6 cellular contexts compared by ENCODE assay signal in genomic region chr17:81868674-81869220, GRCh38. TPM values are rescaled to one million over a fixed set of nuclear protein-coding genes. Genes with fewer than 3 reads are reported as not detected.
DNase-seq lines count a peak whose midpoint lies in the region; TF ChIP-seq lines count a peak whose summit lies in the region.

No MANE protein-coding gene starts in this region.

- H3K4me1 Mint-ChIP-seq in activated T-helper 2 cell treated with anti-CD3 and anti-CD28 coated beads, Interferon-gamma antibody, Interleukin-2, Interleukin-4, amounts not matched to agents 10 μg/mL and 5 μg/mL and 100 μg/mL, durations not matched to agents 14 hours and 24 hours and 36 hours (ENCODE audit: low read depth), result peaks cover 12% of the 10 kb centered on the region
- peaks cover 42% of the 10 kb centered on the region for H3K4me1 Mint-ChIP-seq in mesothelial cell of epicardium

- H3K9me3 Mint-ChIP-seq in activated T-helper 2 cell treated with anti-CD3 and anti-CD28 coated beads, Interferon-gamma antibody, Interleukin-2, Interleukin-4, amounts not matched to agents 10 μg/mL and 5 μg/mL and 100 μg/mL, durations not matched to agents 14 hours and 24 hours and 36 hours, result no peaks in the 10 kb centered on the region
- no peaks in the 10 kb centered on the region for H3K9me3 Mint-ChIP-seq in mesothelial cell of epicardium

- H3K4me3 Mint-ChIP-seq in activated T-helper 2 cell treated with anti-CD3 and anti-CD28 coated beads, Interferon-gamma antibody, Interleukin-2, Interleukin-4, amounts not matched to agents 10 μg/mL and 5 μg/mL and 100 μg/mL, durations not matched to agents 14 hours and 24 hours and 36 hours (ENCODE audit: low read depth), result peak overlapping the region; percentile 89
- peak overlapping the region; percentile 73 for H3K4me3 Mint-ChIP-seq in mesothelial cell of epicardium

- H3K27ac Mint-ChIP-seq in activated T-helper 2 cell treated with anti-CD3 and anti-CD28 coated beads, Interferon-gamma antibody, Interleukin-2, Interleukin-4, amounts not matched to agents 10 μg/mL and 5 μg/mL and 100 μg/mL, durations not matched to agents 14 hours and 24 hours and 36 hours, result peak overlapping the region; percentile 55
- H3K27ac Mint-ChIP-seq in mesothelial cell of epicardium, result peak overlapping the region; percentile 96

- intact Hi-C loops in activated T-helper 2 cell treated with anti-CD3 and anti-CD28 coated beads, Interferon-gamma antibody, Interleukin-2, Interleukin-4, amounts not matched to agents 10 μg/mL and 5 μg/mL and 100 μg/mL, durations not matched to agents 14 hours and 24 hours and 36 hours (cut with micrococcal nuclease), result no loop called here

- TF ChIP-seq CTCF in mesothelial cell of epicardium (IDR thresholded peaks at IDR 0.05; ENCODE audit: unreplicated experiment), result no peak

- H3K36me3 Mint-ChIP-seq in activated T-helper 2 cell treated with anti-CD3 and anti-CD28 coated beads, Interferon-gamma antibody, Interleukin-2, Interleukin-4, amounts not matched to agents 10 μg/mL and 5 μg/mL and 100 μg/mL, durations not matched to agents 14 hours and 24 hours and 36 hours (ENCODE audit: low read depth), result peaks cover 51% of the 10 kb centered on the region
- no peaks in the 10 kb centered on the region for H3K36me3 Mint-ChIP-seq in mesothelial cell of epicardium

- DNase-seq in HK-2 (ENCODE audit: unreplicated experiment), result peak; percentile 88
- DNase-seq in activated T-helper 2 cell treated with anti-CD3 and anti-CD28 coated beads, Interferon-gamma antibody, Interleukin-2, Interleukin-4, amounts not matched to agents 10 μg/mL and 5 μg/mL and 100 μg/mL, durations not matched to agents 14 hours and 24 hours and 36 hours (ENCODE audit: low spot score), result no peak
- no peak for DNase-seq in mesothelial cell of epicardium (ENCODE audit: low spot score in 2 of 2, unreplicated experiment in 2 of 2)
- DNase-seq in GM19238 (ENCODE audit: insufficient read length, low spot score), result no peak
- DNase-seq in SKM-1 (lab: John Stamatoyannopoulos, UW; ENCODE audit: unreplicated experiment), result no peak
- no peak for DNase-seq in amygdala (lab: John Stamatoyannopoulos, UW)

- no peaks in the 10 kb centered on the region for H3K27me3 Mint-ChIP-seq in activated T-helper 2 cell treated with anti-CD3 and anti-CD28 coated beads, Interferon-gamma antibody, Interleukin-2, Interleukin-4, amounts not matched to agents 10 μg/mL and 5 μg/mL and 100 μg/mL, durations not matched to agents 14 hours and 24 hours and 36 hours (ENCODE audit: low read depth)
- no peaks in the 10 kb centered on the region for H3K27me3 Mint-ChIP-seq in mesothelial cell of epicardium (ENCODE audit: low read depth)

RNA-seq across cellular contexts. Expression of gene ARHGDIA, which starts 2.4 kb away (rescaled TPM):
- total RNA-seq in activated T-helper 2 cell treated with anti-CD3 and anti-CD28 coated beads, Interferon-gamma antibody, Interleukin-2, Interleukin-4, amounts not matched to agents 10 μg/mL and 5 μg/mL and 100 μg/mL, durations not matched to agents 14 hours and 24 hours and 36 hours, result 713 and 715 TPM in 2 replicates
- total RNA-seq in mesothelial cell of epicardium, result 258 to 275 TPM (median 268 TPM) in 3 replicates

RNA-seq across cellular contexts. Expression of gene P4HB, which starts 8.4 kb away (rescaled TPM):
- total RNA-seq in activated T-helper 2 cell treated with anti-CD3 and anti-CD28 coated beads, Interferon-gamma antibody, Interleukin-2, Interleukin-4, amounts not matched to agents 10 μg/mL and 5 μg/mL and 100 μg/mL, durations not matched to agents 14 hours and 24 hours and 36 hours, result 545 and 603 TPM in 2 replicates
- total RNA-seq in mesothelial cell of epicardium, result 405 to 433 TPM (median 421 TPM) in 3 replicates

RNA-seq across cellular contexts. Expression of gene ALYREF, which starts 22.6 kb away (rescaled TPM):
- total RNA-seq in activated T-helper 2 cell treated with anti-CD3 and anti-CD28 coated beads, Interferon-gamma antibody, Interleukin-2, Interleukin-4, amounts not matched to agents 10 μg/mL and 5 μg/mL and 100 μg/mL, durations not matched to agents 14 hours and 24 hours and 36 hours, result 237 and 240 TPM in 2 replicates
- 78.5 to 86.1 TPM (median 79.5 TPM) in 3 replicates for total RNA-seq in mesothelial cell of epicardium

RNA-seq across cellular contexts. Expression of gene ANAPC11, which starts 22.8 kb away (rescaled TPM):
- 108 and 119 TPM in 2 replicates for total RNA-seq in activated T-helper 2 cell treated with anti-CD3 and anti-CD28 coated beads, Interferon-gamma antibody, Interleukin-2, Interleukin-4, amounts not matched to agents 10 μg/mL and 5 μg/mL and 100 μg/mL, durations not matched to agents 14 hours and 24 hours and 36 hours
- total RNA-seq in mesothelial cell of epicardium, result 103 to 115 TPM (median 108 TPM) in 3 replicates

RNA-seq across cellular contexts. Expression of gene NPB, which starts 33.3 kb away (rescaled TPM):
- 0.28 and 0.39 TPM in 2 replicates for total RNA-seq in activated T-helper 2 cell treated with anti-CD3 and anti-CD28 coated beads, Interferon-gamma antibody, Interleukin-2, Interleukin-4, amounts not matched to agents 10 μg/mL and 5 μg/mL and 100 μg/mL, durations not matched to agents 14 hours and 24 hours and 36 hours
- 0.75 to 1.7 TPM (median 1.2 TPM) in 3 replicates for total RNA-seq in mesothelial cell of epicardium
